ENCODE assay signal across 8 cellular contexts in the genomic region with DNA sequence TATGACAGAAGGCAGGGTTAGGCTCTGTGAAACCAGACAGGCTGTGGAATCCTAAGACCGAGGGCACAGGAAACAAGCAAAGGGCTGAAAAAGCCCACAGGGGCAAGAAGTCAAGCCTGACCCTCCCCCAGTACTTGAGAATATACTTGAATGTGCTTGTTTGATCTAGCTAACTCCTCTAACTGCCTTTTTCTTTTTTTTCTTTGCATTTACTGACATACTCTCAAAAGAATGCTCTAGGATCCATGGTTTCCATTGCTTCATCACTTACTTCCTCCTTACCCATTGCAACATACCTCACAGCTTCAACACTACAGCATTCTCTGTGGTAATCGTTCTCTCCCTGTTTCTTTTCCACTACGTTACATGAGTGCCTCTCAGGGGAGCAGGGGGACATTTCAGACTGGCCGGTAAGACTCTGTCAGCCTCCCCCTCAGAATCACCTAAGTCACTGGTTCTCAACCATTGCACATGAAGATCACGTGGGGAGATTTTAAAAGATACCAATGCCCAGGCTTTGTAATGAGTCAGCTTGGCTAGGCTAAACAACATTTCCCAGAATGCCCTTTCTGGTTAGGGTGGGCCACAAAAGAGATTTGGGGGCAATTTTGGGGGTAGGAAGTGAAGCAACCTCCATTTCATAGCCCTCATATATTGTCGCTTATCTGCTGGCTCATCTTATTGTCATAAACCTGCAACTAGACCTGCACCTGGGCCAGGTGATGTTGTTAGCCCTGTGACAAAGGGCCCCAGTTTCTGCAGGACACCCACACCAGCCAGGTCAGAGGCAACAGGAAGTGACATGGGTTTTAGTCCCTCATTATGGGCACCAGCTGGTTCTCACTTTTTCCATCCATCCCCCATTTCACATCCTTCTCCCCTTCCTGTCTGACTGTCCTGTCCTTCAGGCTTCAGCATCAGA. TPM values are rescaled to one million over a fixed set of nuclear protein-coding genes. Genes with fewer than 3 reads are reported as not detected.
DNase-seq lines count a peak whose midpoint lies in the region; ATAC-seq and TF ChIP-seq lines count a peak whose summit lies in the region.

No MANE protein-coding gene starts in this region.

- TF ChIP-seq CTCF in epithelial cell of proximal tubule (conservative IDR thresholded peaks at IDR 0.05; ENCODE audit: low read depth, low read length): no peak
- TF ChIP-seq CTCF in osteocyte (IDR thresholded peaks at IDR 0.05): no peak

- peak; percentile 50 for ATAC-seq in HG03378 (IDR thresholded peaks at IDR 0.05; ENCODE audit: unreplicated experiment)

- H3K4me1 Mint-ChIP-seq in T-helper 2 cell treated with Interferon-gamma antibody and Interleukin-4, amounts not matched to agents 5 μg/mL and 100 μg/mL, for 36 hours (ENCODE audit: low read depth): peaks cover 62% of the 10 kb centered on the region
- H3K4me1 Mint-ChIP-seq in osteocyte (ENCODE audit: unreplicated experiment): peaks cover 7% of the 10 kb centered on the region

- no peaks in the 10 kb centered on the region for H3K9me3 Mint-ChIP-seq in T-helper 2 cell treated with Interferon-gamma antibody and Interleukin-4, amounts not matched to agents 5 μg/mL and 100 μg/mL, for 36 hours
- H3K9me3 Mint-ChIP-seq in osteocyte (ENCODE audit: unreplicated experiment): no peaks in the 10 kb centered on the region

- H3K4me3 ChIP-seq in epithelial cell of proximal tubule (ENCODE audit: low read depth, low read length): no peak overlapping the region

- DNase-seq in stimulated activated CD4-positive, alpha-beta T cell treated with anti-CD3 and anti-CD28 coated beads, Interleukin-4, amount 100 ng/mL, for 24 hours: peak; percentile 23
- no peak for DNase-seq in stimulated activated CD4-positive, alpha-beta T cell treated with anti-CD3 and anti-CD28 coated beads, Interleukin-12 subunit alpha, Interleukin-12 subunit beta, amount 100 ng/mL, for 4 hours
- peak; percentile 46 for DNase-seq in T-helper 2 cell treated with Interferon-gamma antibody and Interleukin-4, amounts not matched to agents 5 μg/mL and 100 μg/mL, for 36 hours (ENCODE audit: low spot score)
- DNase-seq in epithelial cell of proximal tubule (ENCODE audit: low read depth) (peak; percentile 95), osteocyte (ENCODE audit: extremely low spot score, unreplicated experiment) (no peak), putamen (ENCODE audit: low spot score) (no peak), NCI-H69 (lab: John Stamatoyannopoulos, UW) (no peak)

- H3K4me3 Mint-ChIP-seq in T-helper 2 cell treated with Interferon-gamma antibody and Interleukin-4, amounts not matched to agents 5 μg/mL and 100 μg/mL, for 36 hours: peak overlapping the region; percentile 69
- H3K4me3 Mint-ChIP-seq in osteocyte (ENCODE audit: unreplicated experiment): no peak overlapping the region

- H3K27me3 Mint-ChIP-seq in T-helper 2 cell treated with Interferon-gamma antibody and Interleukin-4, amounts not matched to agents 5 μg/mL and 100 μg/mL, for 36 hours (ENCODE audit: low read depth): no peaks in the 10 kb centered on the region
- no peaks in the 10 kb centered on the region for H3K27me3 Mint-ChIP-seq in osteocyte (ENCODE audit: unreplicated experiment)

- peaks cover 43% of the 10 kb centered on the region for H3K36me3 Mint-ChIP-seq in T-helper 2 cell treated with Interferon-gamma antibody and Interleukin-4, amounts not matched to agents 5 μg/mL and 100 μg/mL, for 36 hours (ENCODE audit: low read depth)
- peaks cover 4% of the 10 kb centered on the region for H3K36me3 Mint-ChIP-seq in osteocyte (ENCODE audit: unreplicated experiment)

- peak overlapping the region; percentile 88 for H3K27ac Mint-ChIP-seq in T-helper 2 cell treated with Interferon-gamma antibody and Interleukin-4, amounts not matched to agents 5 μg/mL and 100 μg/mL, for 36 hours
- H3K27ac Mint-ChIP-seq in osteocyte (ENCODE audit: unreplicated experiment): peak overlapping the region; percentile 74

RNA-seq across cellular contexts. Expression of a gene that starts 24.6 kb away (rescaled TPM):
- total RNA-seq in epithelial cell of proximal tubule (80.3 and 86.5 TPM in 2 replicates), osteocyte (71.8 and 76.2 TPM in 2 replicates)

Comparison
In these comparisons a context has a peak if more than half of its experiments do, and no peak if none do; other contexts are left out.
1. DNase-seq: peak in stimulated activated CD4-positive, alpha-beta T cell treated with anti-CD3 and anti-CD28 coated beads, Interleukin-4, amount 100 ng/mL, for 24 hours (single experiment), T-helper 2 cell treated with Interferon-gamma antibody and Interleukin-4, amounts not matched to agents 5 μg/mL and 100 μg/mL, for 36 hours (single experiment) and epithelial cell of proximal tubule (single experiment); none in stimulated activated CD4-positive, alpha-beta T cell treated with anti-CD3 and anti-CD28 coated beads, Interleukin-12 subunit alpha, Interleukin-12 subunit beta, amount 100 ng/mL, for 4 hours (single experiment), osteocyte (single experiment), putamen (single experiment) and NCI-H69 (single experiment).